Comparison of ENCODE assay signal across 15 cellular contexts in the genomic region with DNA sequence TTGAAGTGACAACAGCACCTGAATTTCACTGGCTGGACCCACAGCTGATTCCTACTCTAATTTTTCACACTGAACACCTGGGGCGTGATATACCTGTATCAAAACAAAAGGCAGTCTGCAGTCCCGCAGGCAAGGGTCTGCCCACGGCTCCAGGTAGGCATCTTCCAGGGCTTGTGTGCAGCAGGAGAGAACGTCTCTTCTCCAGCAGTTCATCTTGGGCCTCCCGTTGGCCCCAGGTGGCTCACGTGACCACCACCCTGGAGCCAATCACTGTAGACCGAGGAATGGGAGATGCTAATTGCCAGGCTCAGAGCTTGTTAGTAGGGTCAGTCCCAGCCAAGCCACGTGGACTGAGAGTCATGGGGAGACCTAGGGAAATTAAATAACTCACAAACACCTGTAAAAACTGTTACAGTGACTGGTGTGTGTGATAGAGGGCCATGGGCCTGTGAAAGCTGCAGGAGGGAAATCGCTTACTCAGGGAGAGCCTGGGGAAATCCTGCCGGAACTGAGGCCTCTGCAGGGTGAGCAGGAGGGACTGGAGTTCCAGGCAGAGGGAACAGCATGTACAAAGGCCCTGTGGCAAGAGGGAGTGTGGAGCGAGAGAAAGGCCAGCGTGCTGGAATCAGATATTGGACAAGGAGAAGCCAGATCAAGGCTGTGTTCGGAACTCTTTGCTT.
"Had no signal": no experiment of that assay in that cellular context is flagged by ENCODE, and none has a peak within 500 bp of the region (broad histone marks: within the 10 kb centered on the region; RNA-seq: fewer than 3 reads in every experiment).

No MANE protein-coding gene starts in this region.

- H3K4me3 Mint-ChIP-seq: activated naive CD8-positive, alpha-beta T cell treated with anti-CD3 and anti-CD28 coated beads, Interleukin-2, amount 10 ng/mL, durations not matched to agents 7 days and 5 days; activated T-cell treated with anti-CD3 and anti-CD28 coated beads, Interleukin-2, amount 50 U/mL, for 24 hours; mesothelial cell of epicardium; stimulated activated naive B cell treated with anti-CD40 and anti-IgM and Interleukin-4, amounts not matched to agents 10 μg/mL and 1 μg/mL and 100 μg/mL, for 72 hours; T-helper 17 cell had no signal

- H3K36me3 Mint-ChIP-seq: stimulated activated naive B cell treated with anti-CD40 and anti-IgM and Interleukin-4, amounts not matched to agents 10 μg/mL and 1 μg/mL and 100 μg/mL, for 72 hours had no signal

- H3K27ac Mint-ChIP-seq: activated naive CD8-positive, alpha-beta T cell treated with anti-CD3 and anti-CD28 coated beads, Interleukin-2, amount 10 ng/mL, durations not matched to agents 7 days and 5 days; activated T-cell treated with anti-CD3 and anti-CD28 coated beads, Interleukin-2, amount 50 U/mL, for 24 hours; mesothelial cell of epicardium; stimulated activated naive B cell treated with anti-CD40 and anti-IgM and Interleukin-4, amounts not matched to agents 10 μg/mL and 1 μg/mL and 100 μg/mL, for 72 hours; T-helper 17 cell had no signal

- ATAC-seq: activated CD4-positive, CD25-positive, alpha-beta regulatory T cell treated with anti-CD3 and anti-CD28 coated beads, Interleukin-2, amount 50 U/mL, for 24 hours; gastrocnemius medialis; heart right ventricle; left cardiac atrium; lower lobe of right lung; stimulated activated naive B cell treated with anti-CD40 and anti-IgM and Interleukin-4, amounts not matched to agents 10 μg/mL and 1 μg/mL and 100 μg/mL, for 72 hours; T-helper 17 cell had no signal

- DNase-seq: activated CD4-positive, alpha-beta T cell treated with anti-CD3 and anti-CD28 coated beads, Interleukin-2, amount 50 U/mL, for 4 hours; activated gamma-delta T cell treated with Interleukin-2 at 50 U/mL for 16 hours; activated naive CD8-positive, alpha-beta T cell treated with anti-CD3 and anti-CD28 coated beads, Interleukin-2, amount 10 ng/mL, durations not matched to agents 7 days and 5 days; activated T-cell treated with anti-CD3 and anti-CD28 coated beads, Interleukin-2, amount 50 U/mL, for 24 hours; cerebellar nuclear complex; effector CD8-positive, alpha-beta T cell; gastrocnemius medialis; heart right ventricle; left cardiac atrium; lower lobe of right lung; stimulated activated naive B cell treated with anti-CD40 and anti-IgM and Interleukin-4, amounts not matched to agents 10 μg/mL and 1 μg/mL and 100 μg/mL, for 72 hours; T-helper 17 cell; thyroid gland had no signal
